ENCODE assay signal across 9 cellular contexts in genomic region chr11:120331301-120331966, GRCh38. TPM values are rescaled to one million over a fixed set of nuclear protein-coding genes. Genes with fewer than 3 reads are reported as not detected.
DNase-seq lines count a peak whose midpoint lies in the region; ATAC-seq and TF ChIP-seq lines count a peak whose summit lies in the region.
"Had no signal": no experiment of that assay in that cellular context is flagged by ENCODE, and none has a peak within 500 bp of the region (broad histone marks: within the 10 kb centered on the region; RNA-seq: fewer than 3 reads in every experiment).

No MANE protein-coding gene starts in this region.

- whole genome bisulfite sequencing in mesodermal cell (ENCODE audit: insufficient coverage in 2 of 2), 2 experiments = 92 to 100% methylated on average over 1 to 2 of the region's 2 CpGs

- H3K27me3 Mint-ChIP-seq in activated naive CD8-positive, alpha-beta T cell treated with anti-CD3 and anti-CD28 coated beads, Interleukin-2, amount 50 U/mL, for 24 hours = peaks cover 49% of the 10 kb centered on the region

- H3K4me1 ChIP-seq in mesodermal cell (ENCODE audit: control insufficient read depth, insufficient read depth, low read length, poor library complexity, severe bottlenecking) = peaks cover 40% of the 10 kb centered on the region

- H3K27ac ChIP-seq in coronary artery (peak overlapping the region; percentile 28 to 79), mesodermal cell (ENCODE audit: low read depth, low read length, severe bottlenecking) (peak overlapping the region; percentile 75)

- H3K4me3 Mint-ChIP-seq in activated naive CD8-positive, alpha-beta T cell treated with anti-CD3 and anti-CD28 coated beads, Interleukin-2, amount 50 U/mL, for 24 hours = no peak overlapping the region

- no peak overlapping the region for H3K27ac Mint-ChIP-seq in activated naive CD8-positive, alpha-beta T cell treated with anti-CD3 and anti-CD28 coated beads, Interleukin-2, amount 50 U/mL, for 24 hours

- TF ChIP-seq CTCF in AG10803 (conservative IDR thresholded peaks at IDR 0.05; ENCODE audit: low read length) (no peak), coronary artery (IDR thresholded peaks at IDR 0.05) (no peak)

- H3K4me3 ChIP-seq in AG10803 (ENCODE audit: low read length) = no peak overlapping the region
- H3K4me3 ChIP-seq in coronary artery = no peak overlapping the region
- no peak overlapping the region for H3K4me3 ChIP-seq in mesodermal cell (ENCODE audit: extremely low read depth, insufficient read depth, low read length, poor library complexity, severe bottlenecking)

- H3K9me3 Mint-ChIP-seq in activated naive CD8-positive, alpha-beta T cell treated with anti-CD3 and anti-CD28 coated beads, Interleukin-2, amount 50 U/mL, for 24 hours = no peaks in the 10 kb centered on the region

- H3K4me1 Mint-ChIP-seq in activated naive CD8-positive, alpha-beta T cell treated with anti-CD3 and anti-CD28 coated beads, Interleukin-2, amount 50 U/mL, for 24 hours = peaks cover 12% of the 10 kb centered on the region

- no peak for ATAC-seq in HG02571 (IDR thresholded peaks at IDR 0.05; ENCODE audit: unreplicated experiment)
- no peak for ATAC-seq in activated naive CD8-positive, alpha-beta T cell treated with anti-CD3 and anti-CD28 coated beads, Interleukin-2, amount 50 U/mL, for 24 hours

- H3K36me3 ChIP-seq in mesodermal cell (ENCODE audit: control insufficient read depth, insufficient read depth, low read length) = peaks cover 34% of the 10 kb centered on the region

- DNase-seq in AG10803 (ENCODE audit: low read depth) = peak; percentile 94
- peak; percentile 64 for DNase-seq in NCI-H460 (ENCODE audit: extremely low read depth, low read depth)
- DNase-seq in coronary artery (ENCODE audit: low spot score) = no peak
- DNase-seq in NOMO-1 (lab: John Stamatoyannopoulos, UW; ENCODE audit: unreplicated experiment in 2 of 2) = no peak
- DNase-seq in Kasumi-1 (lab: John Stamatoyannopoulos, UW) = no peak
- no peak for DNase-seq in activated naive CD8-positive, alpha-beta T cell treated with anti-CD3 and anti-CD28 coated beads, Interleukin-2, amount 50 U/mL, for 24 hours
- DNase-seq: activated gamma-delta T cell had no signal

- no peaks in the 10 kb centered on the region for H3K9me3 ChIP-seq in mesodermal cell (ENCODE audit: control insufficient read depth, low read length)

- H3K36me3 Mint-ChIP-seq in activated naive CD8-positive, alpha-beta T cell treated with anti-CD3 and anti-CD28 coated beads, Interleukin-2, amount 50 U/mL, for 24 hours (ENCODE audit: low read depth) = no peaks in the 10 kb centered on the region

RNA-seq across cellular contexts. Expression of gene ARHGEF12, which starts 4.8 kb away (rescaled TPM):
- 30.4 and 34.6 TPM in 2 replicates for total RNA-seq in NCI-H460 (2014; rRNA removed; shearing (Covaris generic))
- 11.7 and 19.6 TPM in 2 replicates for polyA plus RNA-seq in NCI-H460 (2014; cell fraction: nucleus; rRNA removed)
- 43.3 TPM for polyA plus RNA-seq in mesodermal cell (2013, experiment 1 of 2)
- polyA plus RNA-seq in mesodermal cell (2013, experiment 2 of 2) = 40.8 TPM

RNA-seq across cellular contexts. Expression of gene TLCD5, which starts 6.3 kb away (rescaled TPM):
- total RNA-seq in NCI-H460 (2014; rRNA removed; shearing (Covaris generic)) = 8.5 and 9.3 TPM in 2 replicates
- polyA plus RNA-seq in NCI-H460 (2014; cell fraction: nucleus; rRNA removed) = 7.6 and 18.8 TPM in 2 replicates
- 14.9 TPM for polyA plus RNA-seq in mesodermal cell (2013, experiment 1 of 2)
- 11.5 TPM for polyA plus RNA-seq in mesodermal cell (2013, experiment 2 of 2)

Comparison
In these comparisons a context has a peak if more than half of its experiments do, and no peak if none do; other contexts are left out.
1. DNase-seq: peak in AG10803 (single experiment) and NCI-H460 (single experiment); none in coronary artery (single experiment), NOMO-1 (0 of 2), Kasumi-1 (0 of 2) and activated naive CD8-positive, alpha-beta T cell treated with anti-CD3 and anti-CD28 coated beads, Interleukin-2, amount 50 U/mL, for 24 hours (single experiment).